ENCODE assay signal across 11 cellular contexts in genomic region chr16:50038756-50039529, GRCh38. TPM values are rescaled to one million over a fixed set of nuclear protein-coding genes. Genes with fewer than 3 reads are reported as not detected.
DNase-seq lines count a peak whose midpoint lies in the region; ATAC-seq and TF ChIP-seq lines count a peak whose summit lies in the region.
"Had no signal": no experiment of that assay in that cellular context is flagged by ENCODE, and none has a peak within 500 bp of the region (broad histone marks: within the 10 kb centered on the region; RNA-seq: fewer than 3 reads in every experiment).

No MANE protein-coding gene starts in this region.

- peak overlapping the region; percentile 41 to 70 for H3K27ac ChIP-seq in esophagus (ENCODE audit: low read depth in 2 of 2, low read length in 1 of 2)
- peak overlapping the region; percentile 55 for H3K27ac ChIP-seq in upper lobe of right lung
- H3K27ac ChIP-seq: cardiac muscle cell had no signal

- TF ChIP-seq CTCF in mesothelial cell of epicardium (IDR thresholded peaks at IDR 0.05; ENCODE audit: unreplicated experiment) (no peak), upper lobe of right lung (IDR thresholded peaks at IDR 0.05) (no peak)

- peaks cover 7% of the 10 kb centered on the region for H3K27me3 Mint-ChIP-seq in activated naive CD8-positive, alpha-beta T cell treated with anti-CD3 and anti-CD28 coated beads, Interleukin-2, amount 10 ng/mL, durations not matched to agents 7 days and 5 days
- H3K27me3 Mint-ChIP-seq in activated naive CD8-positive, alpha-beta T cell treated with anti-CD3 and anti-CD28 coated beads for 36 hours = no peaks in the 10 kb centered on the region
- peaks cover 15% of the 10 kb centered on the region for H3K27me3 Mint-ChIP-seq in mesothelial cell of epicardium (ENCODE audit: low read depth)

- H3K27ac Mint-ChIP-seq in activated naive CD8-positive, alpha-beta T cell treated with anti-CD3 and anti-CD28 coated beads, Interleukin-2, amount 10 ng/mL, durations not matched to agents 7 days and 5 days = peak overlapping the region; percentile 21
- no peak overlapping the region for H3K27ac Mint-ChIP-seq in activated naive CD8-positive, alpha-beta T cell treated with anti-CD3 and anti-CD28 coated beads for 36 hours
- H3K27ac Mint-ChIP-seq in mesothelial cell of epicardium = peak overlapping the region; percentile 45

- no peak for ATAC-seq in activated naive CD8-positive, alpha-beta T cell treated with anti-CD3 and anti-CD28 coated beads, Interleukin-2, amount 10 ng/mL, durations not matched to agents 7 days and 5 days (ENCODE audit: low read depth)
- peak; percentile 93 for ATAC-seq in upper lobe of right lung

- no peak for DNase-seq in activated naive CD8-positive, alpha-beta T cell treated with anti-CD3 and anti-CD28 coated beads, Interleukin-2, amount 10 ng/mL, durations not matched to agents 7 days and 5 days
- no peak for DNase-seq in activated naive CD8-positive, alpha-beta T cell treated with anti-CD3 and anti-CD28 coated beads for 36 hours
- DNase-seq in mesothelial cell of epicardium (ENCODE audit: low spot score in 2 of 2, unreplicated experiment in 2 of 2) = no peak
- peak; percentile 66 for DNase-seq in upper lobe of right lung
- no peak for DNase-seq in activated CD4-positive, alpha-beta T cell treated with anti-CD3 and anti-CD28 coated beads for 48 hours
- no peak for DNase-seq in COLO829 (ENCODE audit: low spot score)
- no peak for DNase-seq in NCI-H1105 treated with DMSO at 0.1 percent for 48 hours (lab: John Stamatoyannopoulos, UW)
- DNase-seq: glutamatergic neuron, MG63 had no signal

- no peak overlapping the region for H3K4me3 Mint-ChIP-seq in activated naive CD8-positive, alpha-beta T cell treated with anti-CD3 and anti-CD28 coated beads, Interleukin-2, amount 10 ng/mL, durations not matched to agents 7 days and 5 days
- no peak overlapping the region for H3K4me3 Mint-ChIP-seq in activated naive CD8-positive, alpha-beta T cell treated with anti-CD3 and anti-CD28 coated beads for 36 hours
- H3K4me3 Mint-ChIP-seq in mesothelial cell of epicardium = no peak overlapping the region

- H3K4me1 Mint-ChIP-seq in activated naive CD8-positive, alpha-beta T cell treated with anti-CD3 and anti-CD28 coated beads, Interleukin-2, amount 10 ng/mL, durations not matched to agents 7 days and 5 days = peaks cover 7% of the 10 kb centered on the region
- H3K4me1 Mint-ChIP-seq in activated naive CD8-positive, alpha-beta T cell treated with anti-CD3 and anti-CD28 coated beads for 36 hours = peaks cover 17% of the 10 kb centered on the region
- H3K4me1 Mint-ChIP-seq in mesothelial cell of epicardium = peaks cover 22% of the 10 kb centered on the region

- 64 to 65% methylated on average over 5 of the region's 5 CpGs for WGBS in esophagus, 2 donors

- intact Hi-C loops in upper lobe of right lung (cut with DNase I) = no loop called here

- H3K36me3 ChIP-seq in esophagus (ENCODE audit: control insufficient read depth in 2 of 2, insufficient read depth in 2 of 2, low read length in 1 of 2) = no peaks in the 10 kb centered on the region
- peaks cover 31% of the 10 kb centered on the region for H3K36me3 ChIP-seq in upper lobe of right lung
- H3K36me3 ChIP-seq: MG63 had no signal

- H3K27me3 ChIP-seq in esophagus (ENCODE audit: control insufficient read depth in 1 of 2, insufficient read depth in 2 of 2, low read length in 2 of 2) (no peaks in the 10 kb centered on the region), upper lobe of right lung (no peaks in the 10 kb centered on the region)
- H3K27me3 ChIP-seq: cardiac muscle cell, MG63 had no signal

- no peaks in the 10 kb centered on the region for H3K4me1 ChIP-seq in esophagus (ENCODE audit: control insufficient read depth in 2 of 2, insufficient read depth in 2 of 2, low read length in 1 of 2)
- peaks cover 21% of the 10 kb centered on the region for H3K4me1 ChIP-seq in upper lobe of right lung

- H3K9me3 ChIP-seq in esophagus (ENCODE audit: control insufficient read depth in 2 of 2, insufficient read depth in 1 of 2, low read depth in 1 of 2, low read length in 1 of 2) (no peaks in the 10 kb centered on the region), upper lobe of right lung (no peaks in the 10 kb centered on the region)
- H3K9me3 ChIP-seq: MG63 had no signal

- H3K4me3 ChIP-seq in esophagus (ENCODE audit: low read depth in 1 of 2, low read length in 2 of 2) = no peak overlapping the region
- no peak overlapping the region for H3K4me3 ChIP-seq in upper lobe of right lung
- H3K4me3 ChIP-seq: cardiac muscle cell, MG63 had no signal

- POLR2A ChIA-PET in activated naive CD8-positive, alpha-beta T cell treated with anti-CD3 and anti-CD28 coated beads, Interleukin-2, amount 10 ng/mL, durations not matched to agents 7 days and 5 days (lab: Charles Lee) = interaction anchor here (0.6 to 1.4 kb wide), 2 partner anchors 9 to 14 kb away, joined by 3 to 7 read pairs; partner anchors contain the start of gene CNEP1R1

- peaks cover 16% of the 10 kb centered on the region for H3K36me3 Mint-ChIP-seq in activated naive CD8-positive, alpha-beta T cell treated with anti-CD3 and anti-CD28 coated beads, Interleukin-2, amount 10 ng/mL, durations not matched to agents 7 days and 5 days
- H3K36me3 Mint-ChIP-seq in activated naive CD8-positive, alpha-beta T cell treated with anti-CD3 and anti-CD28 coated beads for 36 hours = peaks cover 9% of the 10 kb centered on the region
- H3K36me3 Mint-ChIP-seq in mesothelial cell of epicardium = peaks cover 8% of the 10 kb centered on the region

- no peaks in the 10 kb centered on the region for H3K9me3 Mint-ChIP-seq in activated naive CD8-positive, alpha-beta T cell treated with anti-CD3 and anti-CD28 coated beads, Interleukin-2, amount 10 ng/mL, durations not matched to agents 7 days and 5 days
- no peaks in the 10 kb centered on the region for H3K9me3 Mint-ChIP-seq in activated naive CD8-positive, alpha-beta T cell treated with anti-CD3 and anti-CD28 coated beads for 36 hours
- no peaks in the 10 kb centered on the region for H3K9me3 Mint-ChIP-seq in mesothelial cell of epicardium

RNA-seq across cellular contexts. Expression of gene CNEP1R1, which starts 13.9 kb away (rescaled TPM):
- total RNA-seq in activated naive CD8-positive, alpha-beta T cell treated with anti-CD3 and anti-CD28 coated beads, Interleukin-2, amount 10 ng/mL, durations not matched to agents 7 days and 5 days = 10 to 100 TPM; 29.0 to 31.7 TPM
- total RNA-seq in activated naive CD8-positive, alpha-beta T cell treated with anti-CD3 and anti-CD28 coated beads for 36 hours = 10 to 100 TPM; 15.6 to 16.0 TPM
- 10 to 100 TPM in 1 of 2 donors, 1 to 10 TPM in 1; 8.3 to 14.8 TPM for polyA plus RNA-seq in esophagus
- total RNA-seq in mesothelial cell of epicardium (21.4 to 24.3 TPM (median 22.3 TPM) in 3 replicates), upper lobe of right lung (21.9 TPM)

RNA-seq across cellular contexts. Expression of gene HEATR3, which starts 26.8 kb away (rescaled TPM):
- 10 to 100 TPM; 19.8 to 20.1 TPM for total RNA-seq in activated naive CD8-positive, alpha-beta T cell treated with anti-CD3 and anti-CD28 coated beads, Interleukin-2, amount 10 ng/mL, durations not matched to agents 7 days and 5 days
- total RNA-seq in activated naive CD8-positive, alpha-beta T cell treated with anti-CD3 and anti-CD28 coated beads for 36 hours = 10 to 100 TPM; 26.8 to 27.6 TPM
- 1 to 10 TPM; 3.9 to 6.3 TPM for polyA plus RNA-seq in esophagus
- 16.0 to 19.2 TPM (median 18.4 TPM) in 3 replicates for total RNA-seq in mesothelial cell of epicardium
- 16.8 TPM for total RNA-seq in upper lobe of right lung
